ENCODE assay signal across 2 cellular contexts in genomic region chr13:98820744-98821371, GRCh38.
TF ChIP-seq lines count a peak whose summit lies in the region.

No MANE protein-coding gene starts in this region.

TF ChIP-seq in H1, 55 proteins besides CTCF, POLR2A, EP300 and RAD21 (continued from another document):
- TF ChIP-seq ATF2 (IDR thresholded peaks at IDR 0.05; ENCODE audit: low read length) (no peak), CREB1 (IDR thresholded peaks at IDR 0.05) (no peak), TEAD4 (IDR thresholded peaks at IDR 0.05; ENCODE audit: low read depth, low read length) (no peak), SP4 (IDR thresholded peaks at IDR 0.05; ENCODE audit: low read length) (no peak), TCF12 (IDR thresholded peaks at IDR 0.05; ENCODE audit: low read depth, low read length) (no peak), SP1 (IDR thresholded peaks at IDR 0.05; ENCODE audit: low read depth, low read length) (no peak), JUND (IDR thresholded peaks at IDR 0.05; ENCODE audit: low read length) (no peak), E2F6 (IDR thresholded peaks at IDR 0.05) (no peak), ZNF274 (IDR thresholded peaks at IDR 0.05; ENCODE audit: borderline replicate concordance, extremely low read depth, low read length) (no peak), BCL11A (IDR thresholded peaks at IDR 0.05; ENCODE audit: low read depth in 2 of 2, low read length in 2 of 2) (no peak), GTF2F1 (IDR thresholded peaks at IDR 0.05; ENCODE audit: borderline replicate concordance, low read depth, low read length) (no peak), JUN (IDR thresholded peaks at IDR 0.05; ENCODE audit: low read depth, low read length) (no peak), TAF7 (optimal IDR thresholded peaks at IDR 0.05; ENCODE audit: borderline replicate concordance, low read depth, low read length) (no peak), CHD7 (IDR thresholded peaks at IDR 0.05; ENCODE audit: insufficient replicate concordance, low read length) (no peak), SUZ12 (IDR thresholded peaks at IDR 0.05; ENCODE audit: low read length) (no peak)

TF ChIP-seq in liver, 16 proteins besides CTCF, POLR2A, EP300 and RAD21 (continued from another document):
- TF ChIP-seq ATF3 (IDR thresholded peaks at IDR 0.05) (no peak), HNF4G (IDR thresholded peaks at IDR 0.05) (no peak), RXRA (IDR thresholded peaks at IDR 0.05) (no peak), ZBTB33 (IDR thresholded peaks at IDR 0.05) (no peak)
